ENCODE assay signal across 9 cellular contexts in the genomic region with DNA sequence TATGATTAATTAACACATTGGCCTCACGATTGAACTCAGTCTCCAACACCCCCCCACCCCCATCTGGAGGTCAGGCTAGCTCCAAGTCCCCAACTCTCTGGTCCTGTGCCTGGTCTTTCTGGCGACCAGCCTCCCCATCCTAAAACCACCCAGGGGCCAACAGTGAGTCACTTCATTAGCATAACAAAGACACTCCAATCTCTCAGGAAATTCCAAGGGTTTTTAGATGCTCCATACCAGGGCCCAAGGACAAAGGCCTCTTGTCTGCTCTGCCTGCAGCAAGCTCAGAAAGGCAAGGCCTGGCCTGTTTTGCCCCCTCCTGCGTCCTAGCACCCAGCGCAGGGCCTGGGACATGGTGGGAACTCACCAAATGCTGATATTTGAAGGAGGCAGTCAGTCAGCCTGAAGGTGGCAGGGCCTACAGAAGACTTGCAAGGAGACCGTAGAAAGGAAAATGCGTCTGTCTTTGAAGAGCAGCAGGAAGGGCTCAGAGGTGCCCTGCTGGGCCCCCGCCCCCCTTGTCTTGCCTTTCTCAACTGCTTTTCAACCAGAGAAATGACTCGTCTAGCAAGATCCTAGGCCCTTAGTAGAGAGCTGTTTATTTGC.
DNase-seq lines count a peak whose midpoint lies in the region; ATAC-seq and TF ChIP-seq lines count a peak whose summit lies in the region.
"Had no signal": no experiment of that assay in that cellular context is flagged by ENCODE, and none has a peak within 500 bp of the region (broad histone marks: within the 10 kb centered on the region; RNA-seq: fewer than 3 reads in every experiment).

No MANE protein-coding gene starts in this region.

- peak overlapping the region; percentile 40 for H3K27ac Mint-ChIP-seq in osteocyte (ENCODE audit: unreplicated experiment)
- H3K27ac Mint-ChIP-seq: IgD-negative memory B cell had no signal

- peaks cover 6% of the 10 kb centered on the region for H3K27me3 Mint-ChIP-seq in osteocyte (ENCODE audit: unreplicated experiment)
- H3K27me3 Mint-ChIP-seq: IgD-negative memory B cell had no signal

- DNase-seq in EL (peak; percentile 61), fibroblast of mammary gland (ENCODE audit: low read depth) (peak; percentile 68), osteocyte (ENCODE audit: extremely low spot score, unreplicated experiment) (no peak)
- no peak for DNase-seq in activated CD4-positive, alpha-beta T cell treated with anti-CD3 and anti-CD28 coated beads for 1 hour
- DNase-seq in stimulated activated CD4-positive, alpha-beta T cell treated with anti-CD3 and anti-CD28 coated beads, Interleukin-1b, Interleukin-23, amount 100 ng/mL, for 48 hours: no peak
- DNase-seq in activated CD8-positive, alpha-beta memory T cell treated with anti-CD3 and anti-CD28 coated beads for 24 hours: no peak

- no peak overlapping the region for H3K4me3 Mint-ChIP-seq in osteocyte (ENCODE audit: unreplicated experiment)
- H3K4me3 Mint-ChIP-seq: IgD-negative memory B cell had no signal

- ATAC-seq in GM21528 (IDR thresholded peaks at IDR 0.05; ENCODE audit: low FRiP score, unreplicated experiment): no peak

- H3K4me1 Mint-ChIP-seq in osteocyte (ENCODE audit: unreplicated experiment): peaks cover 16% of the 10 kb centered on the region
- H3K4me1 Mint-ChIP-seq: IgD-negative memory B cell had no signal

- no peaks in the 10 kb centered on the region for H3K9me3 Mint-ChIP-seq in osteocyte (ENCODE audit: unreplicated experiment)

- no peaks in the 10 kb centered on the region for H3K36me3 Mint-ChIP-seq in osteocyte (ENCODE audit: unreplicated experiment)
- H3K36me3 Mint-ChIP-seq: IgD-negative memory B cell had no signal

- H3K4me3 ChIP-seq in fibroblast of mammary gland (ENCODE audit: control insufficient read depth, low read depth, low read length): no peak overlapping the region

- no peak for TF ChIP-seq CTCF in fibroblast of mammary gland (conservative IDR thresholded peaks at IDR 0.05; ENCODE audit: control insufficient read depth, insufficient read depth, low read depth, low read length)
- no peak for TF ChIP-seq CTCF in osteocyte (IDR thresholded peaks at IDR 0.05)

TF ChIP-seq in PFSK-1, 5 proteins besides CTCF, POLR2A, EP300 and RAD21:
- TF ChIP-seq TAF1 (IDR thresholded peaks at IDR 0.05; ENCODE audit: borderline replicate concordance, insufficient read depth, low read length) (no peak), POLR2AphosphoS5 (IDR thresholded peaks at IDR 0.05; ENCODE audit: low read depth, low read length) (0 out of 2 replicates have a peak, but pooled peaks have one; percentile 8), SIN3A (IDR thresholded peaks at IDR 0.05; ENCODE audit: borderline replicate concordance, insufficient read depth, low read length) (no peak)
- TF ChIP-seq, protein P1, sequence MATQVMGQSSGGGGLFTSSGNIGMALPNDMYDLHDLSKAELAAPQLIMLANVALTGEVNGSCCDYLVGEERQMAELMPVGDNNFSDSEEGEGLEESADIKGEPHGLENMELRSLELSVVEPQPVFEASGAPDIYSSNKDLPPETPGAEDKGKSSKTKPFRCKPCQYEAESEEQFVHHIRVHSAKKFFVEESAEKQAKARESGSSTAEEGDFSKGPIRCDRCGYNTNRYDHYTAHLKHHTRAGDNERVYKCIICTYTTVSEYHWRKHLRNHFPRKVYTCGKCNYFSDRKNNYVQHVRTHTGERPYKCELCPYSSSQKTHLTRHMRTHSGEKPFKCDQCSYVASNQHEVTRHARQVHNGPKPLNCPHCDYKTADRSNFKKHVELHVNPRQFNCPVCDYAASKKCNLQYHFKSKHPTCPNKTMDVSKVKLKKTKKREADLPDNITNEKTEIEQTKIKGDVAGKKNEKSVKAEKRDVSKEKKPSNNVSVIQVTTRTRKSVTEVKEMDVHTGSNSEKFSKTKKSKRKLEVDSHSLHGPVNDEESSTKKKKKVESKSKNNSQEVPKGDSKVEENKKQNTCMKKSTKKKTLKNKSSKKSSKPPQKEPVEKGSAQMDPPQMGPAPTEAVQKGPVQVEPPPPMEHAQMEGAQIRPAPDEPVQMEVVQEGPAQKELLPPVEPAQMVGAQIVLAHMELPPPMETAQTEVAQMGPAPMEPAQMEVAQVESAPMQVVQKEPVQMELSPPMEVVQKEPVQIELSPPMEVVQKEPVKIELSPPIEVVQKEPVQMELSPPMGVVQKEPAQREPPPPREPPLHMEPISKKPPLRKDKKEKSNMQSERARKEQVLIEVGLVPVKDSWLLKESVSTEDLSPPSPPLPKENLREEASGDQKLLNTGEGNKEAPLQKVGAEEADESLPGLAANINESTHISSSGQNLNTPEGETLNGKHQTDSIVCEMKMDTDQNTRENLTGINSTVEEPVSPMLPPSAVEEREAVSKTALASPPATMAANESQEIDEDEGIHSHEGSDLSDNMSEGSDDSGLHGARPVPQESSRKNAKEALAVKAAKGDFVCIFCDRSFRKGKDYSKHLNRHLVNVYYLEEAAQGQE (IDR thresholded peaks at IDR 0.05; ENCODE audit: insufficient read depth in 1 of 2, low read depth in 2 of 2, low read length in 2 of 2): peak; percentile 20 to 46; a peak in 1 of 4 replicates

Comparison
In these comparisons a context has a peak if more than half of its experiments do, and no peak if none do; other contexts are left out.
1. DNase-seq: peak in EL (single experiment) and fibroblast of mammary gland (single experiment); none in osteocyte (single experiment), activated CD4-positive, alpha-beta T cell treated with anti-CD3 and anti-CD28 coated beads for 1 hour (single experiment), stimulated activated CD4-positive, alpha-beta T cell treated with anti-CD3 and anti-CD28 coated beads, Interleukin-1b, Interleukin-23, amount 100 ng/mL, for 48 hours (single experiment) and activated CD8-positive, alpha-beta memory T cell treated with anti-CD3 and anti-CD28 coated beads for 24 hours (single experiment).